In genomic region chr7:29935111-29935510, GRCh38 we compare ENCODE assay signal across 1 cellular context.
TF ChIP-seq lines count a peak whose summit lies in the region.

No MANE protein-coding gene starts in this region.

TF ChIP-seq in IMR-90, 13 proteins besides CTCF, POLR2A, EP300 and RAD21 (continued from another document):
- TF ChIP-seq ELK1 (IDR thresholded peaks at IDR 0.05; ENCODE audit: borderline replicate concordance, low read depth, low read length), result no peak
- no peak for TF ChIP-seq RCOR1 (IDR thresholded peaks at IDR 0.05; ENCODE audit: insufficient replicate concordance, low read length)
- no peak for TF ChIP-seq RFX5 (IDR thresholded peaks at IDR 0.05; ENCODE audit: low read depth, low read length)
- no peak for TF ChIP-seq FOS (IDR thresholded peaks at IDR 0.05; ENCODE audit: low read depth, low read length)
- TF ChIP-seq CEBPB (IDR thresholded peaks at IDR 0.05; ENCODE audit: low read depth, low read length), result no peak
- TF ChIP-seq NFE2L2 (IDR thresholded peaks at IDR 0.05; ENCODE audit: low read depth, low read length), result no peak
- no peak for TF ChIP-seq SMC3 (IDR thresholded peaks at IDR 0.05; ENCODE audit: low read depth, low read length)
